In the genomic region with DNA sequence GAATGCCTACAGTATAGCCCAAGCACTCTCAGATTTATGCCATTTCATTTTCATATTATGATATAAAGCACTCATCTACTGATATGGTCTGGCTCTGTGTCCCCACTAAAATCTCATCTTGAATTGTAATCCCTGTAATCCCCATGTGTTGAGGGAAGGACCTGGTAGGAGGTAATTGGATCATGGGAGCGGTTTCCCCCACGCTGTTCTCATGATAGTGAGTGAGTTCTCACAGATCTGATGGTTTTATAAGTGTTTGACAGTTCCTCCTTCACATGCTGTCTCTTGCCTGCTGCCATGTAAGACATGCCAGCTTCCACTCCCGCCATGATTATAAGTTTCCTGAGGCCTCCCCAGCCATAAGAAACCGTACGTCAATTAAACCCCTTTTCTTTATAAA, we compare ENCODE assay signal across 24 cellular contexts.
"Had no signal": no experiment of that assay in that cellular context is flagged by ENCODE, and none has a peak within 500 bp of the region (broad histone marks: within the 10 kb centered on the region; RNA-seq: fewer than 3 reads in every experiment).

No MANE protein-coding gene starts in this region.

- DNase-seq: dermis blood vessel endothelial cell; dorsolateral prefrontal cortex; effector CD4-positive, alpha-beta T cell; effector memory CD4-positive, alpha-beta T cell; foreskin keratinocyte; glutamatergic neuron; head of caudate nucleus; heart right ventricle; hippocampal formation; left cardiac atrium; left lung; left ventricle myocardium superior; lower lobe of right lung; mesenchymal stem cell; midbrain; naive thymus-derived CD4-positive, alpha-beta T cell had no signal

- FAIRE-seq: colon, endothelial cell of umbilical vein, frontal cortex, islet of Langerhans, keratinocyte had no signal

- H3K36me3 ChIP-seq: esophagus muscularis mucosa, gastroesophageal sphincter, heart right ventricle, left lung, lower lobe of right lung had no signal

- ATAC-seq: foreskin keratinocyte; gastroesophageal sphincter; heart right ventricle; left cardiac atrium; left lung; left ventricle myocardium superior; lower lobe of right lung; naive thymus-derived CD4-positive, alpha-beta T cell had no signal

- H3K27me3 ChIP-seq: dorsolateral prefrontal cortex, esophagus muscularis mucosa, foreskin keratinocyte, gastroesophageal sphincter, heart right ventricle, left lung had no signal

- H3K9me3 ChIP-seq: esophagus muscularis mucosa, gastroesophageal sphincter, lower lobe of right lung had no signal

- H3K4me1 ChIP-seq: foreskin keratinocyte, gastroesophageal sphincter, heart right ventricle, left lung, lower lobe of right lung had no signal

- H3K27ac ChIP-seq: coronary artery, esophagus muscularis mucosa, foreskin keratinocyte, gastroesophageal sphincter, heart right ventricle, left lung, lower lobe of right lung had no signal

- H3K4me3 ChIP-seq: coronary artery, dorsolateral prefrontal cortex, esophagus muscularis mucosa, gastroesophageal sphincter, heart right ventricle, left lung, lower lobe of right lung had no signal
